In genomic region chr2:198219292-198219691, GRCh38 we compare ENCODE assay signal across 33 cellular contexts.
"Had no signal": no experiment of that assay in that cellular context is flagged by ENCODE, and none has a peak within 500 bp of the region (broad histone marks: within the 10 kb centered on the region; RNA-seq: fewer than 3 reads in every experiment).

No MANE protein-coding gene starts in this region.

- H3K4me1 ChIP-seq: ascending aorta, foreskin keratinocyte, gastrocnemius medialis, heart left ventricle had no signal

- H3K36me3 ChIP-seq: ascending aorta, brain microvascular endothelial cell, esophagus muscularis mucosa, gastrocnemius medialis, heart left ventricle, WERI-Rb-1 had no signal

- H3K9me3 ChIP-seq: ascending aorta, esophagus muscularis mucosa, gastrocnemius medialis, heart left ventricle had no signal

- H3K4me3 ChIP-seq: ascending aorta, coronary artery, esophagus muscularis mucosa, gastrocnemius medialis, heart left ventricle had no signal

- H3K4me1 Mint-ChIP-seq: activated CD4-positive, alpha-beta memory T cell treated with anti-CD3 and anti-CD28 coated beads, Interleukin-2, amount 10 ng/mL, durations not matched to agents 7 days and 5 days; activated CD4-positive, alpha-beta T cell treated with anti-CD3 and anti-CD28 coated beads, Interleukin-2, amount 10 ng/mL, durations not matched to agents 7 days and 5 days; activated naive CD4-positive, alpha-beta T cell treated with anti-CD3 and anti-CD28 coated beads, Interleukin-2, amount 10 ng/mL, durations not matched to agents 7 days and 5 days; activated naive CD8-positive, alpha-beta T cell treated with anti-CD3 and anti-CD28 coated beads, Interleukin-2, amount 10 ng/mL, durations not matched to agents 7 days and 5 days; central memory CD8-positive, alpha-beta T cell had no signal

- DNase-seq: activated CD4-positive, alpha-beta memory T cell treated with anti-CD3 and anti-CD28 coated beads, Interleukin-2, amount 10 ng/mL, durations not matched to agents 7 days and 5 days; activated CD4-positive, alpha-beta T cell treated with anti-CD3 and anti-CD28 coated beads for 4 hours; activated CD4-positive, alpha-beta T cell treated with anti-CD3 and anti-CD28 coated beads, Interleukin-2, amount 10 ng/mL, durations not matched to agents 7 days and 5 days; activated CD4-positive, alpha-beta T cell treated with anti-CD3 and anti-CD28 coated beads, Interleukin-2, amount 50 U/mL, for 4 hours; activated CD4-positive, CD25-positive, alpha-beta regulatory T cell; activated CD4-positive, CD25-positive, alpha-beta regulatory T cell treated with anti-CD3 and anti-CD28 coated beads, Interleukin-2, amount 50 U/mL, for 72 hours; activated CD8-positive, alpha-beta memory T cell treated with anti-CD3 and anti-CD28 coated beads, Interleukin-2, amount 50 U/mL, for 48 hours; activated gamma-delta T cell; activated naive CD4-positive, alpha-beta T cell; activated naive CD4-positive, alpha-beta T cell treated with anti-CD3 and anti-CD28 coated beads, Interleukin-2, amount 10 ng/mL, durations not matched to agents 7 days and 5 days; activated naive CD8-positive, alpha-beta T cell treated with anti-CD3 and anti-CD28 coated beads, Interleukin-2, amount 10 ng/mL, durations not matched to agents 7 days and 5 days; activated T-cell treated with anti-CD3 and anti-CD28 coated beads for 4 hours; activated T-cell treated with anti-CD3 and anti-CD28 coated beads, Interleukin-2, amount 50 U/mL, for 24 hours; activated T-cell treated with anti-CD3 and anti-CD28 coated beads, Interleukin-2, amount 50 U/mL, for 72 hours; brain microvascular endothelial cell; dermis blood vessel endothelial cell; effector CD4-positive, alpha-beta T cell; effector memory CD8-positive, alpha-beta T cell; erythroblast; foreskin keratinocyte; gastrocnemius medialis; glutamatergic neuron; heart left ventricle; T-helper 1 cell; T-helper 17 cell; T1000; WERI-Rb-1 had no signal

- H3K27me3 Mint-ChIP-seq: activated CD4-positive, alpha-beta T cell treated with anti-CD3 and anti-CD28 coated beads, Interleukin-2, amount 10 ng/mL, durations not matched to agents 7 days and 5 days; activated naive CD8-positive, alpha-beta T cell treated with anti-CD3 and anti-CD28 coated beads, Interleukin-2, amount 10 ng/mL, durations not matched to agents 7 days and 5 days; central memory CD8-positive, alpha-beta T cell; effector memory CD8-positive, alpha-beta T cell had no signal

- H3K27ac ChIP-seq: ascending aorta, brain microvascular endothelial cell, coronary artery, esophagus muscularis mucosa, foreskin keratinocyte, gastrocnemius medialis, heart left ventricle, WERI-Rb-1 had no signal

- H3K27ac Mint-ChIP-seq: activated CD4-positive, alpha-beta memory T cell treated with anti-CD3 and anti-CD28 coated beads, Interleukin-2, amount 10 ng/mL, durations not matched to agents 7 days and 5 days; activated CD4-positive, alpha-beta T cell treated with anti-CD3 and anti-CD28 coated beads, Interleukin-2, amount 10 ng/mL, durations not matched to agents 7 days and 5 days; activated naive CD4-positive, alpha-beta T cell treated with anti-CD3 and anti-CD28 coated beads, Interleukin-2, amount 10 ng/mL, durations not matched to agents 7 days and 5 days; activated naive CD8-positive, alpha-beta T cell treated with anti-CD3 and anti-CD28 coated beads, Interleukin-2, amount 10 ng/mL, durations not matched to agents 7 days and 5 days; activated T-cell treated with anti-CD3 and anti-CD28 coated beads, Interleukin-2, amount 50 U/mL, for 24 hours; activated T-cell treated with anti-CD3 and anti-CD28 coated beads, Interleukin-2, amount 50 U/mL, for 72 hours; effector memory CD8-positive, alpha-beta T cell; T-helper 17 cell; T-helper 2 cell treated with Interferon-gamma antibody and Interleukin-4, amounts not matched to agents 5 μg/mL and 100 μg/mL, for 36 hours had no signal

- ATAC-seq: activated naive CD4-positive, alpha-beta T cell treated with anti-CD3 and anti-CD28 coated beads, Interleukin-2, amount 50 U/mL, for 72 hours; activated T-cell treated with anti-CD3 and anti-CD28 coated beads, Interleukin-2, amount 50 U/mL, for 72 hours; effector memory CD8-positive, alpha-beta T cell; foreskin keratinocyte; gastrocnemius medialis; heart left ventricle; T-helper 17 cell had no signal

- H3K27me3 ChIP-seq: ascending aorta, brain microvascular endothelial cell, esophagus muscularis mucosa, foreskin keratinocyte, gastrocnemius medialis, heart left ventricle had no signal

- H3K9me3 Mint-ChIP-seq: activated CD4-positive, alpha-beta memory T cell treated with anti-CD3 and anti-CD28 coated beads, Interleukin-2, amount 10 ng/mL, durations not matched to agents 7 days and 5 days; activated CD4-positive, alpha-beta T cell treated with anti-CD3 and anti-CD28 coated beads, Interleukin-2, amount 10 ng/mL, durations not matched to agents 7 days and 5 days; activated naive CD4-positive, alpha-beta T cell treated with anti-CD3 and anti-CD28 coated beads, Interleukin-2, amount 10 ng/mL, durations not matched to agents 7 days and 5 days; activated naive CD4-positive, alpha-beta T cell treated with anti-CD3 and anti-CD28 coated beads, Interleukin-2, amount 50 U/mL, for 72 hours; activated naive CD8-positive, alpha-beta T cell treated with anti-CD3 and anti-CD28 coated beads, Interleukin-2, amount 10 ng/mL, durations not matched to agents 7 days and 5 days; activated T-cell treated with anti-CD3 and anti-CD28 coated beads, Interleukin-2, amount 50 U/mL, for 24 hours; activated T-cell treated with anti-CD3 and anti-CD28 coated beads, Interleukin-2, amount 50 U/mL, for 72 hours; central memory CD8-positive, alpha-beta T cell; effector memory CD8-positive, alpha-beta T cell; T-helper 2 cell treated with Interferon-gamma antibody and Interleukin-4, amounts not matched to agents 5 μg/mL and 100 μg/mL, for 36 hours had no signal

- H3K36me3 Mint-ChIP-seq: activated naive CD4-positive, alpha-beta T cell treated with anti-CD3 and anti-CD28 coated beads, Interleukin-2, amount 10 ng/mL, durations not matched to agents 7 days and 5 days; activated naive CD4-positive, alpha-beta T cell treated with anti-CD3 and anti-CD28 coated beads, Interleukin-2, amount 50 U/mL, for 72 hours; activated naive CD8-positive, alpha-beta T cell treated with anti-CD3 and anti-CD28 coated beads, Interleukin-2, amount 10 ng/mL, durations not matched to agents 7 days and 5 days had no signal

- H3K4me3 Mint-ChIP-seq: activated CD4-positive, alpha-beta memory T cell treated with anti-CD3 and anti-CD28 coated beads, Interleukin-2, amount 10 ng/mL, durations not matched to agents 7 days and 5 days; activated CD4-positive, alpha-beta T cell treated with anti-CD3 and anti-CD28 coated beads, Interleukin-2, amount 10 ng/mL, durations not matched to agents 7 days and 5 days; activated naive CD4-positive, alpha-beta T cell treated with anti-CD3 and anti-CD28 coated beads, Interleukin-2, amount 10 ng/mL, durations not matched to agents 7 days and 5 days; activated naive CD8-positive, alpha-beta T cell treated with anti-CD3 and anti-CD28 coated beads, Interleukin-2, amount 10 ng/mL, durations not matched to agents 7 days and 5 days; activated T-cell treated with anti-CD3 and anti-CD28 coated beads, Interleukin-2, amount 50 U/mL, for 24 hours; activated T-cell treated with anti-CD3 and anti-CD28 coated beads, Interleukin-2, amount 50 U/mL, for 72 hours; central memory CD8-positive, alpha-beta T cell; effector memory CD8-positive, alpha-beta T cell; T-helper 17 cell; T-helper 2 cell treated with Interferon-gamma antibody and Interleukin-4, amounts not matched to agents 5 μg/mL and 100 μg/mL, for 36 hours had no signal
